2 cellular contexts compared by ENCODE assay signal in the genomic region with DNA sequence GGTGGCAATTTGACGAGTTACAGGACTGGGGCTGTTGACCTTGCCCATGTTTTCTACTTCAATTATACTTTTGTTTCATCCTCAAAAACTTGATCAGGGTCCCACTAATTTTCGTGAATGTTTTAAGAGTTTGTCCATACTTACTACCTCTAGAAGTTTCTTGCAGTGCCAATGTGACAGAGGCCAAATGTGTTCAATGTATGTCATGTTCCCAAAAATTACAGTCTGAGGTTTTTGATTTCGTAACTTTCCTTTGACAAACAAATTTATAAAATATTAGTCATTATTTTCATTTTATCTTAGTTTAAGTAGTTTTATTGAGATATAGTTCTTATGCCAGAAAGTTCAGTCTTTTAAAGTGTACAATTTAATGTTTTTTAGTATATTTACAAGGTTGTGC.
TF ChIP-seq lines count a peak whose summit lies in the region.

No MANE protein-coding gene starts in this region.

TF ChIP-seq in HepG2, 621 proteins besides CTCF, POLR2A, EP300 and RAD21:
- 0 out of 2 replicates have a peak, but pooled peaks have one; percentile 7 for TF ChIP-seq CEBPB (IDR thresholded peaks at IDR 0.05; ENCODE audit: borderline replicate concordance, low read depth, low read length)
- no peak for TF ChIP-seq ZNF121 (CRISPR knock-in tag; IDR thresholded peaks at IDR 0.05)

TF ChIP-seq in HEK293T, 16 proteins besides CTCF, POLR2A, EP300 and RAD21 (continued from another document):
- no peak for TF ChIP-seq FOXK2 (IDR thresholded peaks at IDR 0.05)
- no peak for TF ChIP-seq SP1 (IDR thresholded peaks at IDR 0.05)
- TF ChIP-seq ZNF384 (IDR thresholded peaks at IDR 0.05), result no peak
- TF ChIP-seq TARDBP (IDR thresholded peaks at IDR 0.05), result no peak
- no peak for TF ChIP-seq CTBP1 (IDR thresholded peaks at IDR 0.05; ENCODE audit: borderline replicate concordance)
- TF ChIP-seq PKNOX1 (IDR thresholded peaks at IDR 0.05), result no peak
- TF ChIP-seq HDGF (IDR thresholded peaks at IDR 0.05; ENCODE audit: borderline replicate concordance), result no peak
- no peak for TF ChIP-seq FOXM1 (IDR thresholded peaks at IDR 0.05; ENCODE audit: borderline replicate concordance)
- TF ChIP-seq ELF4 (IDR thresholded peaks at IDR 0.05), result no peak
- TF ChIP-seq BHLHE40 (IDR thresholded peaks at IDR 0.05; ENCODE audit: borderline replicate concordance), result no peak
- no peak for TF ChIP-seq ARNT (IDR thresholded peaks at IDR 0.05)
